Comparison of ENCODE assay signal across 1 cellular context in genomic region chr10:97464226-97464625, GRCh38.
A peak's percentile ranks its signal among the peaks of the same experiment; 100 is the strongest.
TF ChIP-seq lines count a peak whose summit lies in the region.

No MANE protein-coding gene starts in this region.

TF ChIP-seq in HCT116, 20 proteins besides CTCF, POLR2A, EP300 and RAD21:
- TF ChIP-seq CEBPB (IDR thresholded peaks at IDR 0.05; ENCODE audit: low read depth) = peak; percentile 4; the same call in 1 of the 2 replicates
- TF ChIP-seq FOSL1 (IDR thresholded peaks at IDR 0.05; ENCODE audit: low read depth) = no peak
